In genomic region chr17:35617505-35617904, GRCh38 we compare ENCODE assay signal across 18 cellular contexts. TPM values are rescaled to one million over a fixed set of nuclear protein-coding genes. Genes with fewer than 3 reads are reported as not detected.
DNase-seq lines count a peak whose midpoint lies in the region; ATAC-seq and TF ChIP-seq lines count a peak whose summit lies in the region.
"Had no signal": no experiment of that assay in that cellular context is flagged by ENCODE, and none has a peak within 500 bp of the region (broad histone marks: within the 10 kb centered on the region; RNA-seq: fewer than 3 reads in every experiment).

No MANE protein-coding gene starts in this region.

- no peak overlapping the region for H3K4me3 Mint-ChIP-seq in neural crest cell

- TF ChIP-seq CTCF in HEK293 (tag by site-specific recombination; IDR thresholded peaks at IDR 0.05): no peak
- no peak for TF ChIP-seq CTCF in VCaP (conservative IDR thresholded peaks at IDR 0.05)
- no peak for TF ChIP-seq CTCF in neural crest cell (conservative IDR thresholded peaks at IDR 0.05)

- TF ChIP-seq POLR2A in erythroblast (IDR thresholded peaks at IDR 0.05; ENCODE audit: low read length): no peak

- no peak for ATAC-seq in HG03108 (IDR thresholded peaks at IDR 0.05; ENCODE audit: unreplicated experiment)

- H3K36me3 Mint-ChIP-seq in neural crest cell (ENCODE audit: low read depth): no peaks in the 10 kb centered on the region

- H3K27ac ChIP-seq in HEK293 (ENCODE audit: extremely low read depth, low read depth, low read length): no peak overlapping the region
- H3K27ac ChIP-seq in VCaP: peak overlapping the region; percentile 34
- H3K27ac ChIP-seq: C4-2B had no signal

- no peak overlapping the region for H3K4me3 ChIP-seq in HEK293 (ENCODE audit: low read depth, low read length)

- H3K27ac Mint-ChIP-seq in neural crest cell (ENCODE audit: unreplicated experiment): peak overlapping the region; percentile 55

- DNase-seq in NCI-H2227 (lab: John Stamatoyannopoulos, UW; ENCODE audit: unreplicated experiment): peak; percentile 2
- DNase-seq in NCI-H2227 treated with DMSO at 0.1 percent for 48 hours (lab: John Stamatoyannopoulos, UW): no peak
- no peak for DNase-seq in neural crest cell (ENCODE audit: low read depth, low spot score)
- DNase-seq in activated CD4-positive, alpha-beta T cell treated with anti-CD3 and anti-CD28 coated beads, Interleukin-2, amount 50 U/mL, for 1 hour: no peak
- no peak for DNase-seq in erythroblast (lab: John Stamatoyannopoulos, UW)
- DNase-seq: DMS153, KG1, NCI-H1092, NCI-H1930, NCI-H226, NCI-H526 had no signal

- no peaks in the 10 kb centered on the region for H3K27me3 Mint-ChIP-seq in neural crest cell (ENCODE audit: low read depth)

- H3K9me3 ChIP-seq in HEK293 (ENCODE audit: control insufficient read depth, insufficient read depth, low read depth, low read length): no peaks in the 10 kb centered on the region

- POLR2A ChIA-PET in HEK293 (lab: Yijun Ruan, JAX): no interaction called here

- CTCF ChIA-PET in HEK293 (lab: Yijun Ruan, JAX): interaction anchor here (1.0 to 3.1 kb wide), 3 partner anchors 131 to 188 kb away, joined by 3 to 24 read pairs (median 6); no protein-coding TSS in a partner anchor

- H3K36me3 ChIP-seq in HEK293 (ENCODE audit: control insufficient read depth in 2 of 2, insufficient read depth in 1 of 2, low read length in 2 of 2): peaks cover 12 to 27% of the 10 kb centered on the region in 2 experiments

- no peaks in the 10 kb centered on the region for H3K4me1 Mint-ChIP-seq in neural crest cell

- no peaks in the 10 kb centered on the region for H3K9me3 Mint-ChIP-seq in neural crest cell

- peaks cover 9% of the 10 kb centered on the region for H3K4me1 ChIP-seq in HEK293 (ENCODE audit: control insufficient read depth, insufficient read depth, low read length)

TF ChIP-seq in HEK293, 187 proteins besides CTCF, POLR2A, EP300 and RAD21 (continues in another document):
- no peak for TF ChIP-seq REST (tag by site-specific recombination; IDR thresholded peaks at IDR 0.05)
- TF ChIP-seq ZIC2 (tag by site-specific recombination; IDR thresholded peaks at IDR 0.05): no peak
- TF ChIP-seq ZNF169 (tag by site-specific recombination; IDR thresholded peaks at IDR 0.05): no peak
- TF ChIP-seq ZNF580 (tag by site-specific recombination; IDR thresholded peaks at IDR 0.05): no peak
- TF ChIP-seq ZNF248 (tag by site-specific recombination; IDR thresholded peaks at IDR 0.05): no peak
- no peak for TF ChIP-seq ZFP3 (tag by site-specific recombination; IDR thresholded peaks at IDR 0.05; ENCODE audit: low read depth)
- TF ChIP-seq ZBTB48 (tag by site-specific recombination; IDR thresholded peaks at IDR 0.05): no peak
- no peak for TF ChIP-seq ZBTB26 (tag by site-specific recombination; optimal IDR thresholded peaks at IDR 0.05)
- TF ChIP-seq SP7 (tag by site-specific recombination; IDR thresholded peaks at IDR 0.05): peak; percentile 86
- no peak for TF ChIP-seq ZNF175 (tag by site-specific recombination; IDR thresholded peaks at IDR 0.05)
- no peak for TF ChIP-seq ZNF394 (tag by site-specific recombination; IDR thresholded peaks at IDR 0.05; ENCODE audit: borderline replicate concordance)
- TF ChIP-seq ZNF785 (tag by site-specific recombination; IDR thresholded peaks at IDR 0.05): no peak
- TF ChIP-seq ZNF658 (tag by site-specific recombination; IDR thresholded peaks at IDR 0.05): no peak
- TF ChIP-seq ZNF433 (tag by site-specific recombination; IDR thresholded peaks at IDR 0.05; ENCODE audit: low read depth): no peak
- TF ChIP-seq PRDM6 (tag by site-specific recombination; IDR thresholded peaks at IDR 0.05): peak; percentile 59
- TF ChIP-seq ZNF366 (tag by site-specific recombination; conservative IDR thresholded peaks at IDR 0.05): 0 out of 2 replicates have a peak, but pooled peaks have one; percentile 27
- no peak for TF ChIP-seq ZNF843 (tag by site-specific recombination; IDR thresholded peaks at IDR 0.05)
- TF ChIP-seq OSR2 (tag by site-specific recombination; IDR thresholded peaks at IDR 0.05): peak; percentile 36; the same call in 1 of the 2 replicates
- no peak for TF ChIP-seq HOXC10 (CRISPR knock-in tag; IDR thresholded peaks at IDR 0.05)
- TF ChIP-seq ZNF114 (tag by site-specific recombination; IDR thresholded peaks at IDR 0.05): no peak
- TF ChIP-seq ZNF221 (tag by site-specific recombination; IDR thresholded peaks at IDR 0.05; ENCODE audit: borderline replicate concordance): no peak
- TF ChIP-seq IKZF3 (tag by site-specific recombination; IDR thresholded peaks at IDR 0.05): no peak

RNA-seq across cellular contexts. Expression of gene AP2B1, which starts 30.4 kb away (rescaled TPM):
- total RNA-seq in neural crest cell: 216 and 228 TPM in 2 replicates

RNA-seq across cellular contexts. Expression of gene PEX12, which starts 39.1 kb away (rescaled TPM):
- total RNA-seq in neural crest cell: 4.2 and 5.1 TPM in 2 replicates

RNA-seq across cellular contexts. Expression of gene SLFN14, which starts 56.9 kb away (rescaled TPM):
- not detected in 2 replicates for total RNA-seq in neural crest cell
- total RNA-seq: A172, H1, MCF 10A had no signal
